9 cellular contexts compared by ENCODE assay signal in the genomic region with DNA sequence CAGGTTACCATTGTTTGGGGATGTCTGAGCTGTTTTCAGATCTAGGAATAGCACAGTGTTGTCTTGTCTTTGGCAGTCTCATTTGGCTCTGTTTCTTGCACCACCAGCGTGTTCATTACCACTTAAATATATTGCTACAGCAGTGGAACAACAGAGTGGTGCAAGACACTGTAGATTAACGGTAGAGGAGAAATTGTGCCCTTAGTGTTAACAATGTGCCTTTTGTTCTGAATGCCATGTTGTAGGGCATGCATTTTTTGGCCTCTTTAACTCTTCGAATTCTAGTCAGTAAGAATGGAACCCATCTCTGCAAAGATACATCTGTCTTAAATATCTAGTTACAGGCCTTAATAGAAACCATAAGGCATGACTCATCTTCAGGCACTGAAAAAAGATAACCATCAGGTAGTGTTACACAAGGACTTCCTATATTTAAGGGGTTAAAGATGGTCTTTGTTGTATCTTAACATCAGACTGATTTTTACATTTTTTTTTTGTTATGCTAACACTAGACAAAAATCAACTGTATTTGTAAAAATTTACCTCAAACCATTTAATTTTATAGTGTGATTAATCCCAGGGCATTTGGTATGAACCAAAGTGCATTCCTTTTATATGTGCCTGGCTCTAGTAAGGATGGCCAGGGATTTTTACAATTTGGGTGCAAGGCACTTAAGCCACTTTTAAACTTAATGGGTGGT. TPM values are rescaled to one million over a fixed set of nuclear protein-coding genes. Genes with fewer than 3 reads are reported as not detected.
DNase-seq lines count a peak whose midpoint lies in the region; ATAC-seq, FAIRE-seq and TF ChIP-seq lines count a peak whose summit lies in the region.
"Had no signal": no experiment of that assay in that cellular context is flagged by ENCODE, and none has a peak within 500 bp of the region (broad histone marks: within the 10 kb centered on the region; RNA-seq: fewer than 3 reads in every experiment).

No MANE protein-coding gene starts in this region.

- H3K36me3 ChIP-seq in heart right ventricle = peaks cover 0 to 71% (median 11%) of the 10 kb centered on the region in 9 donors
- H3K36me3 ChIP-seq in HepG2 (replicated peaks in 1 of 2; ENCODE audit: control insufficient read depth in 1 of 2, insufficient read depth in 2 of 2, low read length in 2 of 2) = peaks cover 11 to 25% of the 10 kb centered on the region in 2 experiments; a peak in 4 of 5 replicates

- H3K27ac ChIP-seq in heart right ventricle (peak overlapping the region in 4 of 10 donors; percentile 5 to 64 (median 44)), HepG2 (ENCODE audit: extremely low read length, insufficient read depth, low read length) (no peak overlapping the region)

- peaks cover 37% of the 10 kb centered on the region for H3K36me3 Mint-ChIP-seq in T-helper 2 cell treated with Interferon-gamma antibody and Interleukin-4, amounts not matched to agents 5 μg/mL and 100 μg/mL, for 36 hours (ENCODE audit: low read depth)

- no TSS peak for BruUV-seq in HepG2 (replicated peaks; lab: Mats Ljungman, UMichigan)

- 37 to 40% methylated on average over 3 of the region's 3 CpGs for WGBS in heart right ventricle, 2 donors
- WGBS in HepG2 (ENCODE audit: low lambda C conversion rate) = 55% methylated on average over 3 of the region's 3 CpGs

- peak overlapping the region; percentile 19 for H3K4me3 Mint-ChIP-seq in T-helper 2 cell treated with Interferon-gamma antibody and Interleukin-4, amounts not matched to agents 5 μg/mL and 100 μg/mL, for 36 hours

- intact Hi-C loops in heart right ventricle (cut with DNase I) = loop anchor here in 2 of 10 donors (10.0 kb wide), 2 partner anchors 53 to 103 kb away; no protein-coding TSS in a partner anchor
- intact Hi-C loops in HepG2 (cut with micrococcal nuclease; ENCODE audit: unreplicated experiment) = no loop called here

- no peaks in the 10 kb centered on the region for H3K79me2 ChIP-seq in HepG2 (ENCODE audit: insufficient read depth, low read length)

- peak in 5 of 8 donors; percentile 28 to 50 (median 37) for ATAC-seq in heart right ventricle
- no peak for ATAC-seq in HG03432 (IDR thresholded peaks at IDR 0.05; ENCODE audit: unreplicated experiment)
- no peak for ATAC-seq in HepG2

- no peak for TF ChIP-seq EP300 in HepG2 (IDR thresholded peaks at IDR 0.05; ENCODE audit: low read depth in 2 of 2, low read length in 2 of 2)
- TF ChIP-seq EP300 in HepG2 (CRISPR knock-in tag; IDR thresholded peaks at IDR 0.05; ENCODE audit: borderline replicate concordance) = no peak

- H4K20me1 ChIP-seq in HepG2 (ENCODE audit: insufficient read depth, low read length) = no peaks in the 10 kb centered on the region

- in situ Hi-C loops in HepG2 (cut with HindIII; ENCODE audit: extremely low pct_ligation_motif_present, low pct_unique_long_range_greater_than_20kb) = no loop called here

- H3K9me3 Mint-ChIP-seq in T-helper 2 cell treated with Interferon-gamma antibody and Interleukin-4, amounts not matched to agents 5 μg/mL and 100 μg/mL, for 36 hours = no peaks in the 10 kb centered on the region

- peak overlapping the region; percentile 21 for H3K27ac Mint-ChIP-seq in T-helper 2 cell treated with Interferon-gamma antibody and Interleukin-4, amounts not matched to agents 5 μg/mL and 100 μg/mL, for 36 hours

- no peak overlapping the region for H2AFZ ChIP-seq in HepG2 (ENCODE audit: low read length)

- CTCF ChIA-PET in AG04449 (lab: Yijun Ruan, JAX) (interaction anchor here (1.4 to 1.8 kb wide), 4 partner anchors 9 to 305 kb away, joined by 4 to 7 read pairs (median 5); no protein-coding TSS in a partner anchor), HepG2 (lab: Yijun Ruan, JAX; ENCODE audit: low intra/inter-chr PET ratio, low total read pairs) (no interaction called here)

- TF ChIP-seq POLR2A in H54 (IDR thresholded peaks at IDR 0.05; ENCODE audit: low read depth, low read length) = no peak
- TF ChIP-seq POLR2A in HepG2 (IDR thresholded peaks at IDR 0.05; ENCODE audit: insufficient read depth in 1 of 2, low read depth in 2 of 2, low read length in 2 of 2) = no peak

- H3K4me1 ChIP-seq in heart right ventricle (peaks cover 6 to 100% (median 82%) of the 10 kb centered on the region in 9 donors), HepG2 (ENCODE audit: insufficient read depth, low read length) (no peaks in the 10 kb centered on the region)

- H3K27me3 Mint-ChIP-seq in T-helper 2 cell treated with Interferon-gamma antibody and Interleukin-4, amounts not matched to agents 5 μg/mL and 100 μg/mL, for 36 hours (ENCODE audit: low read depth) = no peaks in the 10 kb centered on the region

- POLR2A ChIA-PET in AG04449 (lab: Yijun Ruan, JAX) (no interaction called here), HepG2 (lab: Yijun Ruan, JAX) (no interaction called here)

- no peak overlapping the region for H3K4me2 ChIP-seq in HepG2 (ENCODE audit: low read depth, low read length)

- H3K9me3 ChIP-seq in heart right ventricle (no peaks in the 10 kb centered on the region), HepG2 (ENCODE audit: low read length) (no peaks in the 10 kb centered on the region)

- no peaks in the 10 kb centered on the region for H3K27me3 ChIP-seq in heart right ventricle
- no peaks in the 10 kb centered on the region for H3K27me3 ChIP-seq in HepG2 (ENCODE audit: control insufficient read depth in 1 of 2, insufficient read depth in 2 of 2, low read length in 2 of 2)

- no peak for TF ChIP-seq RAD21 in HepG2 (CRISPR knock-in tag; IDR thresholded peaks at IDR 0.05)

- TF ChIP-seq CTCF in AG04449 (IDR thresholded peaks at IDR 0.05; ENCODE audit: insufficient read depth, low read length, missing control alignments) (no peak), heart right ventricle (IDR thresholded peaks at IDR 0.05) (no peak), HepG2 (CRISPR knock-in tag; IDR thresholded peaks at IDR 0.05) (no peak)

- no peak overlapping the region for H3K4me3 ChIP-seq in AG04449 (ENCODE audit: low read depth, low read length)
- no peak overlapping the region for H3K4me3 ChIP-seq in heart right ventricle
- H3K4me3 ChIP-seq in HepG2 (replicated peaks in 1 of 3; ENCODE audit: insufficient read depth in 1 of 3, low read depth in 2 of 3, low read length in 3 of 3) = no peak overlapping the region

- DNase-seq in AG04449 (ENCODE audit: low read depth, low spot score) = peak; percentile 61
- no peak for DNase-seq in H54 (ENCODE audit: insufficient read length, low spot score)
- DNase-seq in T-helper 2 cell treated with Interferon-gamma antibody and Interleukin-4, amounts not matched to agents 5 μg/mL and 100 μg/mL, for 36 hours (ENCODE audit: low spot score) = no peak
- DNase-seq in heart right ventricle = no peak
- DNase-seq in NAMALWA (ENCODE audit: low spot score) = no peak
- DNase-seq in epidermal melanocyte (ENCODE audit: insufficient read length, low spot score) = no peak
- no peak for DNase-seq in HepG2 (ENCODE audit: low spot score)
- DNase-seq: DMS79 treated with DMSO at 0.1 percent for 48 hours had no signal

- H3K4me1 Mint-ChIP-seq in T-helper 2 cell treated with Interferon-gamma antibody and Interleukin-4, amounts not matched to agents 5 μg/mL and 100 μg/mL, for 36 hours (ENCODE audit: low read depth) = peaks cover 23% of the 10 kb centered on the region

- FAIRE-seq in H54 (lab: Jason Lieb, UNC) = peak; percentile 92
- no peak for FAIRE-seq in HepG2 (lab: Jason Lieb, UNC)

- H3K9ac ChIP-seq in HepG2 (ENCODE audit: insufficient read depth, low read depth, low read length) = no peak overlapping the region

TF ChIP-seq in HepG2, 621 proteins besides CTCF, POLR2A, EP300 and RAD21 (continues in another document):
- TF ChIP-seq ZNF296 (CRISPR knock-in tag; conservative IDR thresholded peaks at IDR 0.05) (no peak), ZNF713 (CRISPR knock-in tag; IDR thresholded peaks at IDR 0.05) (no peak)
- TF ChIP-seq, protein P1, sequence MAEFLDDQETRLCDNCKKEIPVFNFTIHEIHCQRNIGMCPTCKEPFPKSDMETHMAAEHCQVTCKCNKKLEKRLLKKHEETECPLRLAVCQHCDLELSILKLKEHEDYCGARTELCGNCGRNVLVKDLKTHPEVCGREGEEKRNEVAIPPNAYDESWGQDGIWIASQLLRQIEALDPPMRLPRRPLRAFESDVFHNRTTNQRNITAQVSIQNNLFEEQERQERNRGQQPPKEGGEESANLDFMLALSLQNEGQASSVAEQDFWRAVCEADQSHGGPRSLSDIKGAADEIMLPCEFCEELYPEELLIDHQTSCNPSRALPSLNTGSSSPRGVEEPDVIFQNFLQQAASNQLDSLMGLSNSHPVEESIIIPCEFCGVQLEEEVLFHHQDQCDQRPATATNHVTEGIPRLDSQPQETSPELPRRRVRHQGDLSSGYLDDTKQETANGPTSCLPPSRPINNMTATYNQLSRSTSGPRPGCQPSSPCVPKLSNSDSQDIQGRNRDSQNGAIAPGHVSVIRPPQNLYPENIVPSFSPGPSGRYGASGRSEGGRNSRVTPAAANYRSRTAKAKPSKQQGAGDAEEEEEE (CRISPR knock-in tag; IDR thresholded peaks at IDR 0.05; ENCODE audit: borderline replicate concordance) = no peak

RNA-seq across cellular contexts. Expression of a gene that starts 12.9 kb away (rescaled TPM):
- total RNA-seq in heart right ventricle (10 to 100 TPM; 30.0 to 55.8 (median 44.2) TPM), HepG2 (2016; rRNA removed; fragmentation: Illumina TruSeq; extraction: Trizol) (10.1 and 11.5 TPM in 2 replicates)
- polyA plus RNA-seq in heart right ventricle (10 to 100 TPM in 1 of 2 donors, 1 to 10 TPM in 1; 6.4 to 10.1 TPM), HepG2 (2011; rRNA removed) (8.2 and 9.3 TPM in 2 replicates)
- 0.62 and 0.81 TPM in 2 replicates for total RNA-seq in HepG2 (2016; cell fraction: cytosol; rRNA removed; fragmentation: Illumina TruSeq; extraction: Trizol; ENCODE audit: low read depth)
- total RNA-seq in HepG2 (2016; cell fraction: insoluble cytoplasmic fraction; rRNA removed; fragmentation: Illumina TruSeq; extraction: Trizol) = 9.8 and 11.5 TPM in 2 replicates
- total RNA-seq in HepG2 (2016; cell fraction: membrane; rRNA removed; fragmentation: Illumina TruSeq; extraction: Trizol) = 4.4 and 5.2 TPM in 2 replicates
- total RNA-seq in HepG2 (2016; cell fraction: nucleus; rRNA removed; fragmentation: Illumina TruSeq; extraction: Trizol) = 11.0 and 12.1 TPM in 2 replicates
- 7.3 and 8.2 TPM in 2 replicates for polyA plus RNA-seq in HepG2 (2011; cell fraction: cytosol; rRNA removed)
- polyA plus RNA-seq in HepG2 (2011; cell fraction: nucleus; rRNA removed) = 8.6 and 9.9 TPM in 2 replicates
- polyA plus RNA-seq in HepG2 (2012) = 5.3 and 6.0 TPM in 2 replicates
- 0.89 and 1.4 TPM in 2 replicates for polyA plus RNA-seq in HepG2 (2016; cell fraction: cytosol; fragmentation: Illumina TruSeq; extraction: Trizol; ENCODE audit: low read depth)
- polyA plus RNA-seq in HepG2 (2016; cell fraction: insoluble cytoplasmic fraction; fragmentation: Illumina TruSeq; extraction: Trizol; ENCODE audit: low read depth) = 6.8 and 9.2 TPM in 2 replicates
- polyA plus RNA-seq in HepG2 (2016; cell fraction: membrane; fragmentation: Illumina TruSeq; extraction: Trizol; ENCODE audit: low read depth) = 2.1 and 2.6 TPM in 2 replicates
- polyA plus RNA-seq in HepG2 (2016; cell fraction: nucleus; fragmentation: Illumina TruSeq; extraction: Trizol; ENCODE audit: insufficient read depth, low read depth) = 9.5 and 10.2 TPM in 2 replicates
- 33.7 and 36.3 TPM in 2 replicates for polyA minus RNA-seq in HepG2 (2011; rRNA and poly(A)+ RNA removed; ENCODE audit: low replicate concordance)
- polyA minus RNA-seq in HepG2 (2011; cell fraction: cytosol; rRNA and poly(A)+ RNA removed) = 10.1 and 14.8 TPM in 2 replicates
- polyA minus RNA-seq in HepG2 (2011; cell fraction: nucleus; rRNA and poly(A)+ RNA removed) = 18.7 and 29.2 TPM in 2 replicates

Comparison
In these comparisons a context has a peak if more than half of its experiments do, and no peak if none do; other contexts are left out.
1. ATAC-seq: peak in heart right ventricle (5 of 8); none in HG03432 (single experiment) and HepG2 (single experiment).